ENCODE assay signal across 8 cellular contexts in genomic region chr1:67561704-67562113, GRCh38.
DNase-seq lines count a peak whose midpoint lies in the region; ATAC-seq lines count a peak whose summit lies in the region.

No MANE protein-coding gene starts in this region.

- peaks cover 2% of the 10 kb centered on the region for H3K36me3 Mint-ChIP-seq in central memory CD8-positive, alpha-beta T cell (ENCODE audit: insufficient read depth)

- no peak overlapping the region for H3K4me3 Mint-ChIP-seq in central memory CD8-positive, alpha-beta T cell

- no peaks in the 10 kb centered on the region for H3K4me1 Mint-ChIP-seq in central memory CD8-positive, alpha-beta T cell

- H3K27ac Mint-ChIP-seq in central memory CD8-positive, alpha-beta T cell (ENCODE audit: low read depth): no peak overlapping the region

- DNase-seq in AG08395 (ENCODE audit: low spot score) (peak; percentile 77), NCI-H2196 (lab: John Stamatoyannopoulos, UW; ENCODE audit: unreplicated experiment) (peak; percentile 95), left colon (peak; percentile 94 to 99)
- DNase-seq in activated CD4-positive, CD25-positive, alpha-beta regulatory T cell (lab: John Stamatoyannopoulos, UW): peak; percentile 69 to 89 (median 82)
- peak; percentile 57 to 73 for DNase-seq in central memory CD8-positive, alpha-beta T cell (ENCODE audit: low spot score in 2 of 2)
- peak; percentile 92 for DNase-seq in stimulated activated CD4-positive, alpha-beta T cell treated with anti-CD3 and anti-CD28 coated beads, Interleukin-4, amount 100 ng/mL, for 1 hour

- no peaks in the 10 kb centered on the region for H3K9me3 Mint-ChIP-seq in central memory CD8-positive, alpha-beta T cell

- ATAC-seq in GM18870 (IDR thresholded peaks at IDR 0.05; ENCODE audit: unreplicated experiment) (peak; percentile 63), HG03103 (IDR thresholded peaks at IDR 0.05; ENCODE audit: low read depth, unreplicated experiment) (peak; percentile 96), left colon (peak; percentile 88)
- ATAC-seq in central memory CD8-positive, alpha-beta T cell (replicated peaks; ENCODE audit: extremely low read depth, poor library complexity, severe bottlenecking): peak; percentile 67

- H3K27me3 Mint-ChIP-seq in central memory CD8-positive, alpha-beta T cell: peaks cover 29% of the 10 kb centered on the region

- intact Hi-C loops in left colon (cut with DNase I, micrococcal nuclease): loop anchor here in 1 of 2 donors (2.0 kb wide), 1 partner anchor 199 kb away; no protein-coding TSS in a partner anchor

Comparison
In these comparisons a context has a peak if more than half of its experiments do, and no peak if none do; other contexts are left out.
1. Peak in every context shown above with its lines: DNase-seq and ATAC-seq.